ENCODE assay signal across 2 cellular contexts in genomic region chr1:23492776-23493175, GRCh38. TPM values are rescaled to one million over a fixed set of nuclear protein-coding genes. Genes with fewer than 3 reads are reported as not detected.
"Had no signal": no experiment of that assay in that cellular context is flagged by ENCODE, and none has a peak within 500 bp of the region (broad histone marks: within the 10 kb centered on the region; RNA-seq: fewer than 3 reads in every experiment).

No MANE protein-coding gene starts in this region.

RNA-seq across cellular contexts. Expression of gene ASAP3, which starts 8.8 kb away (rescaled TPM):
- polyA plus RNA-seq: immature natural killer cell had no signal

RNA-seq across cellular contexts. Expression of gene E2F2, which starts 38.3 kb away (rescaled TPM):
- polyA plus RNA-seq: naive thymus-derived CD4-positive, alpha-beta T cell had no signal
